ENCODE assay signal across 1 cellular context in genomic region chr1:28756846-28757245, GRCh38.
TF ChIP-seq lines count a peak whose summit lies in the region.

No MANE protein-coding gene starts in this region.

TF ChIP-seq in endothelial cell of umbilical vein, 7 proteins besides CTCF, POLR2A, EP300 and RAD21 (continued from another document):
- no peak for TF ChIP-seq EZH2 (IDR thresholded peaks at IDR 0.05; ENCODE audit: borderline replicate concordance, low read depth, low read length, severe bottlenecking)
- no peak for TF ChIP-seq POLR2AphosphoS5 (IDR thresholded peaks at IDR 0.05; ENCODE audit: insufficient read depth, low read depth, low read length)
